15 cellular contexts compared by ENCODE assay signal in the genomic region with DNA sequence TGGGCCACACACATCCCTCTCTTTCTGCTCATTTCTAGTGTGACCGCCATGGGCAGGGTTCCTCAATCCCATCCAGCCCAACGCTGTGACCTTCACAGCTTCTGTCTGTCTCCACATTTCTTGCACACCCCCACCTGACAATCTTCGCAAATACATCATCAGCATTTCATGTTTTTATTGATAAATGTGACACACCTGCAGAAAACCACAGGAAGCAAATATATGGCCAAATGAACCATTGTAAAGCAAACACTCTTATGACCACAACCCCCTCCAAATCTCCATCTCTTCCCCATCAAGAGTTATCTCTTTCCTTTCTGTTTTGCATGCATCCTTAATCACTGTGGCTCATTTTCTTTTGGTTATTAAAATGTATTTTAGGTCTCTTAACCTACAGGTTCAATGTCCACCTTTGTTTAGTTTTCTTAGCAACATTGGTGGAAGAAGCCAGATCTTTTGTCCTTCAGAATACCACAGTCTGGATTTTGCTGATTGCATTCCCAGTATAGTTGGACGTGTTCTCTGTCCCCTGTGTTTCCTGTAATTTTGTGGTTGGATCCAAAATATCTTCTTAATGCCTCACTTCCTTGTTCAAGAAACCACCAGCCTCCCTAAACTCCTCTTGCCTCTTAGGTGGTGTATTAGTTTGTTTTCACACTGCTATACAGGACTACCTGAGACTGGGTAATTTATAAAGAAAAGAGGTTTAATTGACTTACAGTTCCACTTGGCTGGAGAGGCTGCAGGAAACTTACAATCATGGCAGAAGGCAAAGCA. TPM values are rescaled to one million over a fixed set of nuclear protein-coding genes. Genes with fewer than 3 reads are reported as not detected.
A peak's percentile ranks its signal among the peaks of the same experiment; 100 is the strongest.
DNase-seq lines count a peak whose midpoint lies in the region; ATAC-seq and TF ChIP-seq lines count a peak whose summit lies in the region.
"Had no signal": no experiment of that assay in that cellular context is flagged by ENCODE, and none has a peak within 500 bp of the region (broad histone marks: within the 10 kb centered on the region; RNA-seq: fewer than 3 reads in every experiment).

No MANE protein-coding gene starts in this region.

- in situ Hi-C loops in GM23248 (cut with MboI) = no loop called here

- ATAC-seq in foreskin keratinocyte = peak; percentile 63
- ATAC-seq in GM18870 (IDR thresholded peaks at IDR 0.05; ENCODE audit: unreplicated experiment) = no peak
- ATAC-seq: left colon, Panc1 had no signal

- no peak overlapping the region for H3K4me3 ChIP-seq in AG10803 (ENCODE audit: low read length)
- no peak overlapping the region for H3K4me3 ChIP-seq in GM23248
- no peak overlapping the region for H3K4me3 ChIP-seq in SJSA1
- H3K4me3 ChIP-seq: thyroid gland had no signal

- no peaks in the 10 kb centered on the region for H3K27me3 ChIP-seq in GM23248 (replicated peaks; ENCODE audit: insufficient read depth)
- H3K27me3 ChIP-seq in SJSA1 (replicated peaks) = no peaks in the 10 kb centered on the region
- no peaks in the 10 kb centered on the region for H3K27me3 ChIP-seq in foreskin keratinocyte
- H3K27me3 ChIP-seq: thyroid gland had no signal

- H3K4me1 ChIP-seq in GM23248 (ENCODE audit: insufficient read depth) (peaks cover 39% of the 10 kb centered on the region), SJSA1 (replicated peaks) (peaks cover 16% of the 10 kb centered on the region), foreskin keratinocyte (peaks cover 43% of the 10 kb centered on the region)
- H3K4me1 ChIP-seq: thyroid gland had no signal

- TF ChIP-seq CTCF in AG10803 (conservative IDR thresholded peaks at IDR 0.05; ENCODE audit: low read length) (no peak), foreskin keratinocyte (conservative IDR thresholded peaks at IDR 0.05) (no peak)

- DNase-seq in AG10803 (ENCODE audit: low read depth) (peak; percentile 83), GM23248 (peak; percentile 71), SJSA1 (ENCODE audit: low read depth in 1 of 2, low spot score in 2 of 2) (peak in 1 of 2 experiments; percentile 64), foreskin keratinocyte (peak; percentile 65 to 75), NCI-H146 treated with DMSO at 0.1 percent for 48 hours (lab: John Stamatoyannopoulos, UW; ENCODE audit: unreplicated experiment) (no peak)
- DNase-seq in activated T-cell treated with anti-CD3 and anti-CD28 coated beads, Interleukin-2, amount 50 U/mL, for 48 hours = no peak
- DNase-seq in activated naive CD4-positive, alpha-beta T cell treated with anti-CD3 and anti-CD28 coated beads, Interleukin-2, amount 50 U/mL, for 16 hours = no peak
- DNase-seq: activated CD4-positive, alpha-beta T cell treated with anti-CD3 and anti-CD28 coated beads for 4 hours; DND-41; H9; left colon; NCI-H1105 treated with DMSO at 0.1 percent for 48 hours; thyroid gland had no signal

- no peak overlapping the region for H3K9ac ChIP-seq in GM23248

- H3F3A ChIP-seq in GM23248 (ENCODE audit: insufficient read depth) = peaks cover 7% of the 10 kb centered on the region; the same call in 1 of the 2 replicates

- H3K9me2 ChIP-seq in GM23248 (ENCODE audit: insufficient read depth) = no peaks in the 10 kb centered on the region

- H2AFZ ChIP-seq in GM23248 = no peak overlapping the region

- no peaks in the 10 kb centered on the region for H3K36me3 ChIP-seq in GM23248 (ENCODE audit: low read depth)
- H3K36me3 ChIP-seq in SJSA1 = no peaks in the 10 kb centered on the region
- H3K36me3 ChIP-seq: thyroid gland had no signal

- H3K27ac ChIP-seq in GM23248 (no peak overlapping the region), SJSA1 (peak overlapping the region; percentile 16; the same call in 1 of the 2 replicates), foreskin keratinocyte (no peak overlapping the region)
- H3K27ac ChIP-seq: thyroid gland had no signal

- peak overlapping the region; percentile 36 for H3K4me2 ChIP-seq in GM23248 (ENCODE audit: unreplicated experiment)

- H4K20me1 ChIP-seq in GM23248 (ENCODE audit: insufficient read depth) = no peaks in the 10 kb centered on the region

- no peaks in the 10 kb centered on the region for H3K79me2 ChIP-seq in GM23248 (ENCODE audit: insufficient read depth)

- 72 to 75% methylated on average over 4 of the region's 4 CpGs for WGBS in GM23248 (ENCODE audit: low coverage in 1 of 2, low lambda C conversion rate in 2 of 2, missing lambda C conversion rate in 2 of 2), 2 experiments

- no peaks in the 10 kb centered on the region for H3K9me3 ChIP-seq in GM23248 (ENCODE audit: low read depth)
- H3K9me3 ChIP-seq in SJSA1 (replicated peaks) = 0 out of 2 replicates have a peak, but pooled peaks cover 4% of the 10 kb centered on the region
- H3K9me3 ChIP-seq: thyroid gland had no signal

RNA-seq across cellular contexts. Expression of a gene that starts 9.8 kb away (rescaled TPM):
- total RNA-seq in GM23248 (2014; rRNA removed; shearing (Covaris generic)) = 13.9 and 25.2 TPM in 2 replicates
- polyA plus RNA-seq in GM23248 (2016; fragmentation: Nextera tagmentation; extraction: Ambion mirVana) = 5.1 and 5.7 TPM in 2 replicates
- 30.8 and 47.1 TPM in 2 replicates for total RNA-seq in SJSA1 (2014; rRNA removed; shearing (Covaris generic))
- 46.0 and 66.3 TPM in 2 replicates for total RNA-seq in foreskin keratinocyte
- polyA plus RNA-seq in foreskin keratinocyte = 32.0 and 44.1 TPM in 2 replicates

Comparison
In these comparisons a context has a peak if more than half of its experiments do, and no peak if none do; other contexts are left out.
1. DNase-seq: peak in AG10803 (single experiment), GM23248 (single experiment) and foreskin keratinocyte (2 of 2); none in NCI-H146 treated with DMSO at 0.1 percent for 48 hours (single experiment), activated T-cell treated with anti-CD3 and anti-CD28 coated beads, Interleukin-2, amount 50 U/mL, for 48 hours (0 of 2) and activated naive CD4-positive, alpha-beta T cell treated with anti-CD3 and anti-CD28 coated beads, Interleukin-2, amount 50 U/mL, for 16 hours (single experiment).